Comparison of ENCODE assay signal across 31 cellular contexts in genomic region chr5:143151056-143151455, GRCh38.
"Had no signal": no experiment of that assay in that cellular context is flagged by ENCODE, and none has a peak within 500 bp of the region (broad histone marks: within the 10 kb centered on the region; RNA-seq: fewer than 3 reads in every experiment).

No MANE protein-coding gene starts in this region.

- DNase-seq: hippocampal formation; kidney glomerular epithelial cell; left cardiac atrium; lower lobe of right lung; mammary epithelial cell; mesenchymal stem cell; naive thymus-derived CD8-positive, alpha-beta T cell; nucleus accumbens; pancreas; posterior cingulate gyrus; retina; right cardiac atrium; sigmoid colon; small intestine; spleen; stimulated activated CD4-positive, alpha-beta T cell treated with anti-CD3 and anti-CD28 coated beads, Interleukin-1b, Interleukin-23, amount 100 ng/mL, for 48 hours; stimulated activated CD4-positive, alpha-beta T cell treated with anti-CD3 and anti-CD28 coated beads, Interleukin-2, amount 100 ng/mL, for 48 hours; stimulated activated CD4-positive, alpha-beta T cell treated with anti-CD3 and anti-CD28 coated beads, Interleukin-4, amount 100 ng/mL, for 4 hours; stimulated activated CD8-positive, alpha-beta memory T cell treated with anti-CD3 and anti-CD28 coated beads, Interleukin-4, amount 100 ng/mL, for 48 hours; stimulated activated naive CD4-positive, alpha-beta T cell treated with Interleukin-2 at 50 U/mL for 16 hours; stimulated activated naive CD8-positive, alpha-beta T cell treated with anti-CD3 and anti-CD28 coated beads, Interleukin-15, amount 100 ng/mL, for 72 hours; substantia nigra; uterus had no signal

- H3K27me3 Mint-ChIP-seq: naive thymus-derived CD8-positive, alpha-beta T cell; stimulated activated memory B cell treated with anti-CD40 and anti-IgM and Interleukin-4, amounts not matched to agents 10 μg/mL and 1 μg/mL and 100 μg/mL, for 72 hours; stimulated activated naive CD8-positive, alpha-beta T cell treated with anti-CD3 and anti-CD28 coated beads, Interleukin-15, amount 100 ng/mL, for 72 hours; type B pancreatic cell had no signal

- FAIRE-seq: keratinocyte, pancreas, small intestine had no signal

- H3K4me3 ChIP-seq: lower lobe of right lung, pancreas, prostate gland, sigmoid colon, spleen, tibial nerve, uterus had no signal

- H3K4me3 Mint-ChIP-seq: naive thymus-derived CD8-positive, alpha-beta T cell; nephron; neural crest cell; stimulated activated memory B cell treated with anti-CD40 and anti-IgM and Interleukin-4, amounts not matched to agents 10 μg/mL and 1 μg/mL and 100 μg/mL, for 72 hours; stimulated activated naive CD8-positive, alpha-beta T cell treated with anti-CD3 and anti-CD28 coated beads, Interleukin-15, amount 100 ng/mL, for 72 hours; type B pancreatic cell had no signal

- H3K9me3 ChIP-seq: lower lobe of right lung, pancreas, prostate gland, sigmoid colon, spleen, tibial nerve, uterus had no signal

- ATAC-seq: left cardiac atrium; left lobe of liver; lower lobe of right lung; naive thymus-derived CD8-positive, alpha-beta T cell; pancreas; right cardiac atrium; stimulated activated memory B cell treated with anti-CD40 and anti-IgM and Interleukin-4, amounts not matched to agents 10 μg/mL and 1 μg/mL and 100 μg/mL, for 72 hours; stimulated activated naive CD8-positive, alpha-beta T cell treated with anti-CD3 and anti-CD28 coated beads, Interleukin-15, amount 100 ng/mL, for 72 hours had no signal

- H3K9me3 Mint-ChIP-seq: naive thymus-derived CD8-positive, alpha-beta T cell; nephron; stimulated activated memory B cell treated with anti-CD40 and anti-IgM and Interleukin-4, amounts not matched to agents 10 μg/mL and 1 μg/mL and 100 μg/mL, for 72 hours; stimulated activated naive CD8-positive, alpha-beta T cell treated with anti-CD3 and anti-CD28 coated beads, Interleukin-15, amount 100 ng/mL, for 72 hours had no signal

- H3K27ac ChIP-seq: lower lobe of right lung, pancreas, prostate gland, sigmoid colon, spleen, tibial nerve, uterus had no signal

- H3K27ac Mint-ChIP-seq: naive thymus-derived CD8-positive, alpha-beta T cell; nephron; stimulated activated memory B cell treated with anti-CD40 and anti-IgM and Interleukin-4, amounts not matched to agents 10 μg/mL and 1 μg/mL and 100 μg/mL, for 72 hours; stimulated activated naive CD8-positive, alpha-beta T cell treated with anti-CD3 and anti-CD28 coated beads, Interleukin-15, amount 100 ng/mL, for 72 hours; type B pancreatic cell had no signal

- H3K4me1 Mint-ChIP-seq: neural crest cell had no signal

- H3K36me3 ChIP-seq: pancreas, prostate gland, sigmoid colon, uterus had no signal

- H3K27me3 ChIP-seq: pancreas, sigmoid colon, spleen, tibial nerve, uterus had no signal
